Comparison of ENCODE assay signal across 1 cellular context in genomic region chr5:176361437-176362097, GRCh38.
TF ChIP-seq lines count a peak whose summit lies in the region.

TSS of gene KIAA1191 (minus strand) at chr5:176361764. CDS start at chr5:176359508, 2,256 bp downstream.

TF ChIP-seq in K562, 482 proteins besides CTCF, POLR2A, EP300 and RAD21 (continued from another document and continues in another):
- TF ChIP-seq SMARCE1 (IDR thresholded peaks at IDR 0.05) (no peak), ZNF511 (CRISPR knock-in tag; IDR thresholded peaks at IDR 0.05) (peak; percentile 68; the same call in 1 of the 2 replicates), POLR2H (tag; IDR thresholded peaks at IDR 0.05; ENCODE audit: low read depth) (peak; percentile 76), ZNF12 (CRISPR knock-in tag; IDR thresholded peaks at IDR 0.05) (no peak; the same call in 1 of the 2 replicates), SNAPC5 (CRISPR knock-in tag; IDR thresholded peaks at IDR 0.05) (no peak), KLF6 (CRISPR knock-in tag; IDR thresholded peaks at IDR 0.05; ENCODE audit: borderline replicate concordance) (peak; percentile 46; the same call in 1 of the 2 replicates), ADNP (tag; IDR thresholded peaks at IDR 0.05) (no peak), PTBP1 (IDR thresholded peaks at IDR 0.05; ENCODE audit: low read depth, low read length) (no peak), ZNF766 (CRISPR knock-in tag; conservative IDR thresholded peaks at IDR 0.05) (no peak), HMG20A (CRISPR knock-in tag; conservative IDR thresholded peaks at IDR 0.05) (no peak), ZNF717 (CRISPR knock-in tag; IDR thresholded peaks at IDR 0.05) (no peak), RBM22 (IDR thresholded peaks at IDR 0.05; ENCODE audit: low read depth, low read length, poor library complexity, severe bottlenecking) (no peak), ARID1B (IDR thresholded peaks at IDR 0.05) (0 out of 2 replicates have a peak, but pooled peaks have one; percentile 18), HDAC3 (IDR thresholded peaks at IDR 0.05; ENCODE audit: borderline replicate concordance, partially characterized antibody) (no peak), BCL6 (CRISPR knock-in tag; IDR thresholded peaks at IDR 0.05) (no peak), ZNF277 (CRISPR knock-in tag; IDR thresholded peaks at IDR 0.05; ENCODE audit: borderline replicate concordance) (no peak), BRF1 (IDR thresholded peaks at IDR 0.05; ENCODE audit: borderline replicate concordance, extremely low read depth, insufficient read length) (no peak), ZNF280A (IDR thresholded peaks at IDR 0.05; ENCODE audit: low read depth, partially characterized antibody) (no peak), ARID3A (IDR thresholded peaks at IDR 0.05; ENCODE audit: borderline replicate concordance, low read depth, low read length) (no peak), PREB (CRISPR knock-in tag; IDR thresholded peaks at IDR 0.05) (no peak), ZNF316 (IDR thresholded peaks at IDR 0.05) (no peak), NEUROD1 (IDR thresholded peaks at IDR 0.05; ENCODE audit: borderline replicate concordance, low read depth, low read length, partially characterized antibody) (no peak), DEAF1 (CRISPR knock-in tag; IDR thresholded peaks at IDR 0.05) (no peak), SMARCA4 (IDR thresholded peaks at IDR 0.05) (no peak), ZNF253 (CRISPR knock-in tag; conservative IDR thresholded peaks at IDR 0.05) (no peak), MIER1 (IDR thresholded peaks at IDR 0.05; ENCODE audit: low read depth) (no peak), TAF15 (IDR thresholded peaks at IDR 0.05; ENCODE audit: low read depth, low read length) (no peak), ZKSCAN3 (CRISPR knock-in tag; IDR thresholded peaks at IDR 0.05) (no peak), ZNF263 (CRISPR knock-in tag; IDR thresholded peaks at IDR 0.05; ENCODE audit: borderline replicate concordance) (no peak), NR1H2 (CRISPR knock-in tag; IDR thresholded peaks at IDR 0.05) (no peak), IRF2 (CRISPR knock-in tag; IDR thresholded peaks at IDR 0.05) (no peak), GTF2B (IDR thresholded peaks at IDR 0.05; ENCODE audit: extremely low read depth, insufficient read length) (peak; percentile 45), SETDB1 (IDR thresholded peaks at IDR 0.05; ENCODE audit: low read length) (no peak), ELF1 (tag; IDR thresholded peaks at IDR 0.05) (no peak; the same call in 1 of the 2 replicates), RBFOX2 (IDR thresholded peaks at IDR 0.05; ENCODE audit: low read depth, low read length) (peak; percentile 99), ZNF740 (CRISPR knock-in tag; IDR thresholded peaks at IDR 0.05) (no peak), ZNF740 (tag; IDR thresholded peaks at IDR 0.05) (no peak; a peak in 1 of 4 replicates), ZNF589 (CRISPR knock-in tag; IDR thresholded peaks at IDR 0.05; ENCODE audit: low read depth) (no peak), ZNF274 (IDR thresholded peaks at IDR 0.05; ENCODE audit: borderline replicate concordance, low read depth, low read length) (no peak), TCF7L2 (IDR thresholded peaks at IDR 0.05; ENCODE audit: low read depth, low read length) (no peak), TEAD2 (tag; IDR thresholded peaks at IDR 0.05) (no peak), MECOM (CRISPR knock-in tag; IDR thresholded peaks at IDR 0.05) (no peak), SAFB (IDR thresholded peaks at IDR 0.05; ENCODE audit: borderline replicate concordance, low read depth, low read length) (peak; percentile 92), NFE2 (IDR thresholded peaks at IDR 0.05; ENCODE audit: low read depth) (no peak), NR2C2 (CRISPR knock-in tag; IDR thresholded peaks at IDR 0.05) (peak; percentile 66; the same call in 1 of the 2 replicates), NR2C2 (tag; IDR thresholded peaks at IDR 0.05) (peak; percentile 43; the same call in 1 of the 2 replicates), NFIC (IDR thresholded peaks at IDR 0.05) (peak; percentile 73), HNRNPUL1 (IDR thresholded peaks at IDR 0.05; ENCODE audit: low read length) (no peak), BCOR (IDR thresholded peaks at IDR 0.05) (peak; percentile 79), CHCHD3 (CRISPR knock-in tag; IDR thresholded peaks at IDR 0.05) (no peak)
- TF ChIP-seq, protein P1, sequence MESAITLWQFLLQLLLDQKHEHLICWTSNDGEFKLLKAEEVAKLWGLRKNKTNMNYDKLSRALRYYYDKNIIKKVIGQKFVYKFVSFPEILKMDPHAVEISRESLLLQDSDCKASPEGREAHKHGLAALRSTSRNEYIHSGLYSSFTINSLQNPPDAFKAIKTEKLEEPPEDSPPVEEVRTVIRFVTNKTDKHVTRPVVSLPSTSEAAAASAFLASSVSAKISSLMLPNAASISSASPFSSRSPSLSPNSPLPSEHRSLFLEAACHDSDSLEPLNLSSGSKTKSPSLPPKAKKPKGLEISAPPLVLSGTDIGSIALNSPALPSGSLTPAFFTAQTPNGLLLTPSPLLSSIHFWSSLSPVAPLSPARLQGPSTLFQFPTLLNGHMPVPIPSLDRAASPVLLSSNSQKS (CRISPR knock-in tag; IDR thresholded peaks at IDR 0.05) = no peak
- TF ChIP-seq, protein P2, sequence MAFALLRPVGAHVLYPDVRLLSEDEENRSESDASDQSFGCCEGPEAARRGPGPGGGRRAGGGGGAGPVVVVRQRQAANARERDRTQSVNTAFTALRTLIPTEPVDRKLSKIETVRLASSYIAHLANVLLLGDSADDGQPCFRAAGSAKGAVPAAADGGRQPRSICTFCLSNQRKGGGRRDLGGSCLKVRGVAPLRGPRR (CRISPR knock-in tag; IDR thresholded peaks at IDR 0.05) = no peak
- TF ChIP-seq, protein P3, sequence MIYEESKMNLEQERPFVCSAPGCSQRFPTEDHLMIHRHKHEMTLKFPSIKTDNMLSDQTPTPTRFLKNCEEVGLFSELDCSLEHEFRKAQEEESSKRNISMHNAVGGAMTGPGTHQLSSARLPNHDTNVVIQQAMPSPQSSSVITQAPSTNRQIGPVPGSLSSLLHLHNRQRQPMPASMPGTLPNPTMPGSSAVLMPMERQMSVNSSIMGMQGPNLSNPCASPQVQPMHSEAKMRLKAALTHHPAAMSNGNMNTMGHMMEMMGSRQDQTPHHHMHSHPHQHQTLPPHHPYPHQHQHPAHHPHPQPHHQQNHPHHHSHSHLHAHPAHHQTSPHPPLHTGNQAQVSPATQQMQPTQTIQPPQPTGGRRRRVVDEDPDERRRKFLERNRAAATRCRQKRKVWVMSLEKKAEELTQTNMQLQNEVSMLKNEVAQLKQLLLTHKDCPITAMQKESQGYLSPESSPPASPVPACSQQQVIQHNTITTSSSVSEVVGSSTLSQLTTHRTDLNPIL (CRISPR knock-in tag; IDR thresholded peaks at IDR 0.05) = no peak
- TF ChIP-seq, protein P4, sequence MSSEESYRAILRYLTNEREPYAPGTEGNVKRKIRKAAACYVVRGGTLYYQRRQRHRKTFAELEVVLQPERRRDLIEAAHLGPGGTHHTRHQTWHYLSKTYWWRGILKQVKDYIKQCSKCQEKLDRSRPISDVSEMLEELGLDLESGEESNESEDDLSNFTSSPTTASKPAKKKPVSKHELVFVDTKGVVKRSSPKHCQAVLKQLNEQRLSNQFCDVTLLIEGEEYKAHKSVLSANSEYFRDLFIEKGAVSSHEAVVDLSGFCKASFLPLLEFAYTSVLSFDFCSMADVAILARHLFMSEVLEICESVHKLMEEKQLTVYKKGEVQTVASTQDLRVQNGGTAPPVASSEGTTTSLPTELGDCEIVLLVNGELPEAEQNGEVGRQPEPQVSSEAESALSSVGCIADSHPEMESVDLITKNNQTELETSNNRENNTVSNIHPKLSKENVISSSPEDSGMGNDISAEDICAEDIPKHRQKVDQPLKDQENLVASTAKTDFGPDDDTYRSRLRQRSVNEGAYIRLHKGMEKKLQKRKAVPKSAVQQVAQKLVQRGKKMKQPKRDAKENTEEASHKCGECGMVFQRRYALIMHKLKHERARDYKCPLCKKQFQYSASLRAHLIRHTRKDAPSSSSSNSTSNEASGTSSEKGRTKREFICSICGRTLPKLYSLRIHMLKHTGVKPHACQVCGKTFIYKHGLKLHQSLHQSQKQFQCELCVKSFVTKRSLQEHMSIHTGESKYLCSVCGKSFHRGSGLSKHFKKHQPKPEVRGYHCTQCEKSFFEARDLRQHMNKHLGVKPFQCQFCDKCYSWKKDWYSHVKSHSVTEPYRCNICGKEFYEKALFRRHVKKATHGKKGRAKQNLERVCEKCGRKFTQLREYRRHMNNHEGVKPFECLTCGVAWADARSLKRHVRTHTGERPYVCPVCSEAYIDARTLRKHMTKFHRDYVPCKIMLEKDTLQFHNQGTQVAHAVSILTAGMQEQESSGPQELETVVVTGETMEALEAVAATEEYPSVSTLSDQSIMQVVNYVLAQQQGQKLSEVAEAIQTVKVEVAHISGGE (CRISPR knock-in tag; IDR thresholded peaks at IDR 0.05) = peak; percentile 20 to 83 (median 46); a peak in 4 of 6 replicates
